2 cellular contexts compared by ENCODE assay signal in genomic region chr7:107610353-107610752, GRCh38.
TF ChIP-seq lines count a peak whose summit lies in the region.

No MANE protein-coding gene starts in this region.

TF ChIP-seq in endothelial cell of umbilical vein, 7 proteins besides CTCF, POLR2A, EP300 and RAD21:
- TF ChIP-seq EZH2 (IDR thresholded peaks at IDR 0.05; ENCODE audit: borderline replicate concordance, low read depth, low read length, severe bottlenecking), result no peak
- TF ChIP-seq GATA2 (IDR thresholded peaks at IDR 0.05; ENCODE audit: insufficient read depth, insufficient read length, low read depth, low read length), result no peak

TF ChIP-seq in GM12891, 5 proteins besides CTCF, POLR2A, EP300 and RAD21:
- TF ChIP-seq PAX5 (IDR thresholded peaks at IDR 0.05; ENCODE audit: insufficient read depth, low read length, severe bottlenecking) (no peak), POLR2AphosphoS5 (IDR thresholded peaks at IDR 0.05; ENCODE audit: low read depth, low read length) (no peak), POU2F2 (IDR thresholded peaks at IDR 0.05; ENCODE audit: low read depth, low read length) (no peak), SPI1 (IDR thresholded peaks at IDR 0.05; ENCODE audit: low read depth, low read length) (no peak), TAF1 (IDR thresholded peaks at IDR 0.05; ENCODE audit: low read depth, low read length) (no peak)
TF ChIP-seq in GM12891: peak in this region for 0.
